Comparison of ENCODE assay signal across 1 cellular context in the genomic region with DNA sequence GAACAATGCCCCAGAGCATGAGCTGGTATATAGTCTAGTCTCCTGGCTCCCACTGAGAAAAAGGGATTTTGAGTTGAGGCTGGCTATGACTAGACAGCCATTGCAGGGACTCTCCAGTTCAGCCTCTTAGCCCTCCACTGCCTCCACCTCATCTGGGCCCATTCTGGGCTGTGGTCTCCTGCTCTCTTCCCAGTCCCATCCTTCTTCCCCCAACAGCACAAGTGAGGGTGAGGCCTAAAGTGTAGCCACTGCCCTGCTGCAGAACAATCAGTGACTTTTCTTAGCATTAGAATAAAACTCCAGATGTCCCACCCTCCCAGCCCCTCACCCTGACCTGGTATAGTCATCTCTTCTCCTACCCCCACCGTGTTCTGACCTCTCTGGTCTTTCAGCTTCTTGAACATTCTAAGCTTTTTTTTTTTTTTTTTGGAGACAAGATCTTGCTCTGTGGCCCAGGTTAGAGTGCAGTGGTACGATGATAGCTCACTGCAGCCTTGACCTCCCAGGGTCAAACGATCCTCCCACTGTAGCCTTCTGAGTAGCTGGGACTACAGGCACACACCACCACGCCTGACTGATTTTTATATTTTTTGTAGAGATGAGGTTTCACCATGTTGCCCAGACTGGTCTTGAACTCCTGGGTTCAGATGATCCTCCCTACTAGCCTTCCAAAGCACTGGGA.
TF ChIP-seq lines count a peak whose summit lies in the region.

No MANE protein-coding gene starts in this region.

TF ChIP-seq in WTC11, 78 proteins besides CTCF, POLR2A, EP300 and RAD21:
- TF ChIP-seq, protein P1, sequence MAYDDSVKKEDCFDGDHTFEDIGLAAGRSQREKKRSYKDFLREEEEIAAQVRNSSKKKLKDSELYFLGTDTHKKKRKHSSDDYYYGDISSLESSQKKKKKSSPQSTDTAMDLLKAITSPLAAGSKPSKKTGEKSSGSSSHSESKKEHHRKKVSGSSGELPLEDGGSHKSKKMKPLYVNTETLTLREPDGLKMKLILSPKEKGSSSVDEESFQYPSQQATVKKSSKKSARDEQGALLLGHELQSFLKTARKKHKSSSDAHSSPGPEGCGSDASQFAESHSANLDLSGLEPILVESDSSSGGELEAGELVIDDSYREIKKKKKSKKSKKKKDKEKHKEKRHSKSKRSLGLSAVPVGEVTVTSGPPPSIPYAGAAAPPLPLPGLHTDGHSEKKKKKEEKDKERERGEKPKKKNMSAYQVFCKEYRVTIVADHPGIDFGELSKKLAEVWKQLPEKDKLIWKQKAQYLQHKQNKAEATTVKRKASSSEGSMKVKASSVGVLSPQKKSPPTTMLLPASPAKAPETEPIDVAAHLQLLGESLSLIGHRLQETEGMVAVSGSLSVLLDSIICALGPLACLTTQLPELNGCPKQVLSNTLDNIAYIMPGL (CRISPR knock-in tag; IDR thresholded peaks at IDR 0.05), result no peak
- TF ChIP-seq, protein P2, sequence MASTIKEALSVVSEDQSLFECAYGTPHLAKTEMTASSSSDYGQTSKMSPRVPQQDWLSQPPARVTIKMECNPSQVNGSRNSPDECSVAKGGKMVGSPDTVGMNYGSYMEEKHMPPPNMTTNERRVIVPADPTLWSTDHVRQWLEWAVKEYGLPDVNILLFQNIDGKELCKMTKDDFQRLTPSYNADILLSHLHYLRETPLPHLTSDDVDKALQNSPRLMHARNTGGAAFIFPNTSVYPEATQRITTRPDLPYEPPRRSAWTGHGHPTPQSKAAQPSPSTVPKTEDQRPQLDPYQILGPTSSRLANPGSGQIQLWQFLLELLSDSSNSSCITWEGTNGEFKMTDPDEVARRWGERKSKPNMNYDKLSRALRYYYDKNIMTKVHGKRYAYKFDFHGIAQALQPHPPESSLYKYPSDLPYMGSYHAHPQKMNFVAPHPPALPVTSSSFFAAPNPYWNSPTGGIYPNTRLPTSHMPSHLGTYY (CRISPR knock-in tag; IDR thresholded peaks at IDR 0.05), result no peak
- TF ChIP-seq NFE2L1 (CRISPR knock-in tag; IDR thresholded peaks at IDR 0.05), result no peak
- TF ChIP-seq, protein P3, sequence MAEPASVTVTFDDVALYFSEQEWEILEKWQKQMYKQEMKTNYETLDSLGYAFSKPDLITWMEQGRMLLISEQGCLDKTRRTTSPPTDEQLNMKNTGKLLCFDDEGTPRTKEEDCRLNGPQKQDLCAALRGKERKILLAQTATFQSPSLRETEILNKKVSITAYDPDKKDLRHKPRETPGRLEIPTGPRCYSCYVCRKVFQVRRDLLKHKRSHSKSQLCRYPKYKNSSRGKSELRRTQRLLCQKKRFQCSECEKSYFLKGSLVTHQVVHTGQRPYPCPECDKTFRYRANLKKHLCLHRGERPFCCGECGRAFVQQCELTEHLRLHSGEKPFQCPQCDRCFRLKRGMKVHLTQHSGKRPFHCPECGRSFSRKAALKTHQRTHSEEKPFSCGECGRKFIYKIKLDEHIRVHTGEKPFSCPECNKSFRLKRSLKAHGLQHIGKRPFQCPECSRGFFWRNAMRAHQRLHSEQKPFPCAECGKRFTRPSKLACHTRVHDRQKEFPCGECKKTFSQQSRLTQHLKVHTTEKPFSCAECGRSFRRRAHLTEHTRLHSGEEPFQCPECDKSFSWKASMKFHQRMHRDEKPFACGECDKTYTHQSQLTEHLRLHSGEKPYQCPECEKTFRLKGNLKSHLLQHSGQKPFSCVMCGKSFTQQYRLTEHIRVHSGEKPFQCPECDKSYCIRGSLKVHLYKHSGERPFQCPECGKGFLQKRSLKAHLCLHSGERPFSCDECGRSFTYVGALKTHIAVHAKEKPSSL (CRISPR knock-in tag; conservative IDR thresholded peaks at IDR 0.05), result no peak
- no peak for TF ChIP-seq SMAD4 (CRISPR knock-in tag; IDR thresholded peaks at IDR 0.05)
- TF ChIP-seq, protein P4, sequence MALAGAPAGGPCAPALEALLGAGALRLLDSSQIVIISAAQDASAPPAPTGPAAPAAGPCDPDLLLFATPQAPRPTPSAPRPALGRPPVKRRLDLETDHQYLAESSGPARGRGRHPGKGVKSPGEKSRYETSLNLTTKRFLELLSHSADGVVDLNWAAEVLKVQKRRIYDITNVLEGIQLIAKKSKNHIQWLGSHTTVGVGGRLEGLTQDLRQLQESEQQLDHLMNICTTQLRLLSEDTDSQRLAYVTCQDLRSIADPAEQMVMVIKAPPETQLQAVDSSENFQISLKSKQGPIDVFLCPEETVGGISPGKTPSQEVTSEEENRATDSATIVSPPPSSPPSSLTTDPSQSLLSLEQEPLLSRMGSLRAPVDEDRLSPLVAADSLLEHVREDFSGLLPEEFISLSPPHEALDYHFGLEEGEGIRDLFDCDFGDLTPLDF (CRISPR knock-in tag; IDR thresholded peaks at IDR 0.05), result no peak
- TF ChIP-seq, protein P5, sequence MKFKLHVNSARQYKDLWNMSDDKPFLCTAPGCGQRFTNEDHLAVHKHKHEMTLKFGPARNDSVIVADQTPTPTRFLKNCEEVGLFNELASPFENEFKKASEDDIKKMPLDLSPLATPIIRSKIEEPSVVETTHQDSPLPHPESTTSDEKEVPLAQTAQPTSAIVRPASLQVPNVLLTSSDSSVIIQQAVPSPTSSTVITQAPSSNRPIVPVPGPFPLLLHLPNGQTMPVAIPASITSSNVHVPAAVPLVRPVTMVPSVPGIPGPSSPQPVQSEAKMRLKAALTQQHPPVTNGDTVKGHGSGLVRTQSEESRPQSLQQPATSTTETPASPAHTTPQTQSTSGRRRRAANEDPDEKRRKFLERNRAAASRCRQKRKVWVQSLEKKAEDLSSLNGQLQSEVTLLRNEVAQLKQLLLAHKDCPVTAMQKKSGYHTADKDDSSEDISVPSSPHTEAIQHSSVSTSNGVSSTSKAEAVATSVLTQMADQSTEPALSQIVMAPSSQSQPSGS (CRISPR knock-in tag; IDR thresholded peaks at IDR 0.05; ENCODE audit: borderline replicate concordance, low read depth), result no peak
- TF ChIP-seq KAT7 (CRISPR knock-in tag; IDR thresholded peaks at IDR 0.05; ENCODE audit: borderline replicate concordance), result no peak
- TF ChIP-seq, protein P6, sequence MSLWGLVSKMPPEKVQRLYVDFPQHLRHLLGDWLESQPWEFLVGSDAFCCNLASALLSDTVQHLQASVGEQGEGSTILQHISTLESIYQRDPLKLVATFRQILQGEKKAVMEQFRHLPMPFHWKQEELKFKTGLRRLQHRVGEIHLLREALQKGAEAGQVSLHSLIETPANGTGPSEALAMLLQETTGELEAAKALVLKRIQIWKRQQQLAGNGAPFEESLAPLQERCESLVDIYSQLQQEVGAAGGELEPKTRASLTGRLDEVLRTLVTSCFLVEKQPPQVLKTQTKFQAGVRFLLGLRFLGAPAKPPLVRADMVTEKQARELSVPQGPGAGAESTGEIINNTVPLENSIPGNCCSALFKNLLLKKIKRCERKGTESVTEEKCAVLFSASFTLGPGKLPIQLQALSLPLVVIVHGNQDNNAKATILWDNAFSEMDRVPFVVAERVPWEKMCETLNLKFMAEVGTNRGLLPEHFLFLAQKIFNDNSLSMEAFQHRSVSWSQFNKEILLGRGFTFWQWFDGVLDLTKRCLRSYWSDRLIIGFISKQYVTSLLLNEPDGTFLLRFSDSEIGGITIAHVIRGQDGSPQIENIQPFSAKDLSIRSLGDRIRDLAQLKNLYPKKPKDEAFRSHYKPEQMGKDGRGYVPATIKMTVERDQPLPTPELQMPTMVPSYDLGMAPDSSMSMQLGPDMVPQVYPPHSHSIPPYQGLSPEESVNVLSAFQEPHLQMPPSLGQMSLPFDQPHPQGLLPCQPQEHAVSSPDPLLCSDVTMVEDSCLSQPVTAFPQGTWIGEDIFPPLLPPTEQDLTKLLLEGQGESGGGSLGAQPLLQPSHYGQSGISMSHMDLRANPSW (CRISPR knock-in tag; conservative IDR thresholded peaks at IDR 0.05; ENCODE audit: low read depth), result no peak
- TF ChIP-seq, protein P7, sequence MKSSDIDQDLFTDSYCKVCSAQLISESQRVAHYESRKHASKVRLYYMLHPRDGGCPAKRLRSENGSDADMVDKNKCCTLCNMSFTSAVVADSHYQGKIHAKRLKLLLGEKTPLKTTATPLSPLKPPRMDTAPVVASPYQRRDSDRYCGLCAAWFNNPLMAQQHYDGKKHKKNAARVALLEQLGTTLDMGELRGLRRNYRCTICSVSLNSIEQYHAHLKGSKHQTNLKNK (CRISPR knock-in tag; IDR thresholded peaks at IDR 0.05), result no peak
- no peak for TF ChIP-seq ETV6 (CRISPR knock-in tag; IDR thresholded peaks at IDR 0.05)
- TF ChIP-seq, protein P8, sequence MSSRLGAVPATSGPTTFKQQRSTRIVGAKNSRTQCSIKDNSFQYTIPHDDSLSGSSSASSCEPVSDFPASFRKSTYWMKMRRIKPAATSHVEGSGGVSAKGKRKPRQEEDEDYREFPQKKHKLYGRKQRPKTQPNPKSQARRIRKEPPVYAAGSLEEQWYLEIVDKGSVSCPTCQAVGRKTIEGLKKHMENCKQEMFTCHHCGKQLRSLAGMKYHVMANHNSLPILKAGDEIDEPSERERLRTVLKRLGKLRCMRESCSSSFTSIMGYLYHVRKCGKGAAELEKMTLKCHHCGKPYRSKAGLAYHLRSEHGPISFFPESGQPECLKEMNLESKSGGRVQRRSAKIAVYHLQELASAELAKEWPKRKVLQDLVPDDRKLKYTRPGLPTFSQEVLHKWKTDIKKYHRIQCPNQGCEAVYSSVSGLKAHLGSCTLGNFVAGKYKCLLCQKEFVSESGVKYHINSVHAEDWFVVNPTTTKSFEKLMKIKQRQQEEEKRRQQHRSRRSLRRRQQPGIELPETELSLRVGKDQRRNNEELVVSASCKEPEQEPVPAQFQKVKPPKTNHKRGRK (CRISPR knock-in tag; IDR thresholded peaks at IDR 0.05; ENCODE audit: borderline replicate concordance), result no peak
- TF ChIP-seq, protein P9, sequence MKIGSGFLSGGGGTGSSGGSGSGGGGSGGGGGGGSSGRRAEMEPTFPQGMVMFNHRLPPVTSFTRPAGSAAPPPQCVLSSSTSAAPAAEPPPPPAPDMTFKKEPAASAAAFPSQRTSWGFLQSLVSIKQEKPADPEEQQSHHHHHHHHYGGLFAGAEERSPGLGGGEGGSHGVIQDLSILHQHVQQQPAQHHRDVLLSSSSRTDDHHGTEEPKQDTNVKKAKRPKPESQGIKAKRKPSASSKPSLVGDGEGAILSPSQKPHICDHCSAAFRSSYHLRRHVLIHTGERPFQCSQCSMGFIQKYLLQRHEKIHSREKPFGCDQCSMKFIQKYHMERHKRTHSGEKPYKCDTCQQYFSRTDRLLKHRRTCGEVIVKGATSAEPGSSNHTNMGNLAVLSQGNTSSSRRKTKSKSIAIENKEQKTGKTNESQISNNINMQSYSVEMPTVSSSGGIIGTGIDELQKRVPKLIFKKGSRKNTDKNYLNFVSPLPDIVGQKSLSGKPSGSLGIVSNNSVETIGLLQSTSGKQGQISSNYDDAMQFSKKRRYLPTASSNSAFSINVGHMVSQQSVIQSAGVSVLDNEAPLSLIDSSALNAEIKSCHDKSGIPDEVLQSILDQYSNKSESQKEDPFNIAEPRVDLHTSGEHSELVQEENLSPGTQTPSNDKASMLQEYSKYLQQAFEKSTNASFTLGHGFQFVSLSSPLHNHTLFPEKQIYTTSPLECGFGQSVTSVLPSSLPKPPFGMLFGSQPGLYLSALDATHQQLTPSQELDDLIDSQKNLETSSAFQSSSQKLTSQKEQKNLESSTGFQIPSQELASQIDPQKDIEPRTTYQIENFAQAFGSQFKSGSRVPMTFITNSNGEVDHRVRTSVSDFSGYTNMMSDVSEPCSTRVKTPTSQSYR (CRISPR knock-in tag; IDR thresholded peaks at IDR 0.05), result no peak
